In the genomic region with DNA sequence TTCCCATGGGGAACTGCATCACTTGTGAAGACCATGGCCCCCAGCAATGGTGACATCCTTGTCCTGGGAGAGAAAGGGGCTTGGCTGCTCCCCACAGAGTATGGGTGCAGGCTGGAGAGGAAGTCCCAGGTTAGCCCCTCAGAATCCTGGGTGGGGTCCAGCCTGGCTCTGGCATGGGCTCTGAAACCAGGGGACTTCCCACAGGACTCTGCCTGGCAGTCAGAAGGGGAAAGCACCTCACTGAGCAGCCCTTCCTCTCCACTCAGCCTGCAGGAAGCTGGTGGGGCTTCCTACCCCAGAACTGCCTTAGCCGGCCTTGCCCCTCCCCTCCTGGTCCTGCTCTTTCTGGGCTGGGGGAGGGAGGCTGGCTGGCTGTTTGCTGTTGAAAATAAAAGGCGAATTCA, we compare ENCODE assay signal across 1 cellular context.
TF ChIP-seq lines count a peak whose summit lies in the region.

No MANE protein-coding gene starts in this region.

TF ChIP-seq in HepG2, 621 proteins besides CTCF, POLR2A, EP300 and RAD21 (continued from another document):
- no peak for TF ChIP-seq SATB2 (CRISPR knock-in tag; IDR thresholded peaks at IDR 0.05)
- TF ChIP-seq SP4 (CRISPR knock-in tag; IDR thresholded peaks at IDR 0.05), result 0 out of 2 replicates have a peak, but pooled peaks have one; percentile 37
- no peak for TF ChIP-seq EED (CRISPR knock-in tag; IDR thresholded peaks at IDR 0.05)
- no peak for TF ChIP-seq ZNF276 (CRISPR knock-in tag; IDR thresholded peaks at IDR 0.05; ENCODE audit: low read depth)
- TF ChIP-seq ZNF224 (CRISPR knock-in tag; IDR thresholded peaks at IDR 0.05), result no peak
- TF ChIP-seq BRF2 (CRISPR knock-in tag; IDR thresholded peaks at IDR 0.05), result no peak
- 0 out of 2 replicates have a peak, but pooled peaks have one; percentile 0 for TF ChIP-seq ZNF574 (CRISPR knock-in tag; IDR thresholded peaks at IDR 0.05)
- TF ChIP-seq ZEB1 (IDR thresholded peaks at IDR 0.05; ENCODE audit: insufficient replicate concordance, low read depth), result no peak
- TF ChIP-seq, protein P1, sequence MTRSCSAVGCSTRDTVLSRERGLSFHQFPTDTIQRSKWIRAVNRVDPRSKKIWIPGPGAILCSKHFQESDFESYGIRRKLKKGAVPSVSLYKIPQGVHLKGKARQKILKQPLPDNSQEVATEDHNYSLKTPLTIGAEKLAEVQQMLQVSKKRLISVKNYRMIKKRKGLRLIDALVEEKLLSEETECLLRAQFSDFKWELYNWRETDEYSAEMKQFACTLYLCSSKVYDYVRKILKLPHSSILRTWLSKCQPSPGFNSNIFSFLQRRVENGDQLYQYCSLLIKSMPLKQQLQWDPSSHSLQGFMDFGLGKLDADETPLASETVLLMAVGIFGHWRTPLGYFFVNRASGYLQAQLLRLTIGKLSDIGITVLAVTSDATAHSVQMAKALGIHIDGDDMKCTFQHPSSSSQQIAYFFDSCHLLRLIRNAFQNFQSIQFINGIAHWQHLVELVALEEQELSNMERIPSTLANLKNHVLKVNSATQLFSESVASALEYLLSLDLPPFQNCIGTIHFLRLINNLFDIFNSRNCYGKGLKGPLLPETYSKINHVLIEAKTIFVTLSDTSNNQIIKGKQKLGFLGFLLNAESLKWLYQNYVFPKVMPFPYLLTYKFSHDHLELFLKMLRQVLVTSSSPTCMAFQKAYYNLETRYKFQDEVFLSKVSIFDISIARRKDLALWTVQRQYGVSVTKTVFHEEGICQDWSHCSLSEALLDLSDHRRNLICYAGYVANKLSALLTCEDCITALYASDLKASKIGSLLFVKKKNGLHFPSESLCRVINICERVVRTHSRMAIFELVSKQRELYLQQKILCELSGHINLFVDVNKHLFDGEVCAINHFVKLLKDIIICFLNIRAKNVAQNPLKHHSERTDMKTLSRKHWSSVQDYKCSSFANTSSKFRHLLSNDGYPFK (CRISPR knock-in tag; IDR thresholded peaks at IDR 0.05; ENCODE audit: borderline replicate concordance), result peak; percentile 7; the same call in 1 of the 2 replicates
- TF ChIP-seq ZNF839 (CRISPR knock-in tag; IDR thresholded peaks at IDR 0.05; ENCODE audit: borderline replicate concordance), result 0 out of 2 replicates have a peak, but pooled peaks have one; percentile 24
- no peak for TF ChIP-seq ZNF263 (CRISPR knock-in tag; IDR thresholded peaks at IDR 0.05)
- no peak for TF ChIP-seq PLRG1 (conservative IDR thresholded peaks at IDR 0.05)
